ENCODE assay signal across 31 cellular contexts in genomic region chr10:132313865-132314264, GRCh38.
"Had no signal": no experiment of that assay in that cellular context is flagged by ENCODE, and none has a peak within 500 bp of the region (broad histone marks: within the 10 kb centered on the region; RNA-seq: fewer than 3 reads in every experiment).

No MANE protein-coding gene starts in this region.

- ATAC-seq: naive thymus-derived CD8-positive, alpha-beta T cell; natural killer cell treated with Interleukin-12 subunit alpha and Interleukin-12 subunit beta and Interleukin-15 and Interleukin-18, amount 100 ng/mL, for 72 hours; pancreas; psoas muscle; right cardiac atrium; right lobe of liver; stimulated activated memory B cell treated with anti-CD40 and anti-IgM and Interleukin-4, amounts not matched to agents 10 μg/mL and 1 μg/mL and 100 μg/mL, for 72 hours; stimulated activated naive CD8-positive, alpha-beta T cell treated with anti-CD3 and anti-CD28 coated beads, Interleukin-15, amount 100 ng/mL, for 72 hours; stimulated activated naive CD8-positive, alpha-beta T cell treated with anti-CD3 and anti-CD28 coated beads, Interleukin-15, Interleukin-2, amounts not matched to agents 100 U/mL and 50 U/mL, for 24 hours; upper lobe of right lung had no signal

- H3K4me1 Mint-ChIP-seq: stimulated activated memory B cell treated with anti-CD40 and anti-IgM and Interleukin-4, amounts not matched to agents 10 μg/mL and 1 μg/mL and 100 μg/mL, for 72 hours had no signal

- H3K27ac Mint-ChIP-seq: naive thymus-derived CD8-positive, alpha-beta T cell; natural killer cell treated with Interleukin-12 subunit alpha and Interleukin-12 subunit beta and Interleukin-15 and Interleukin-18, amount 100 ng/mL, for 72 hours; nephron progenitor cell; progenitor cell of endocrine pancreas; stimulated activated memory B cell treated with anti-CD40 and anti-IgM and Interleukin-4, amounts not matched to agents 10 μg/mL and 1 μg/mL and 100 μg/mL, for 72 hours; stimulated activated naive CD8-positive, alpha-beta T cell treated with anti-CD3 and anti-CD28 coated beads, Interleukin-15, amount 100 ng/mL, for 72 hours; type B pancreatic cell had no signal

- H3K4me1 ChIP-seq: uterus had no signal

- H3K36me3 Mint-ChIP-seq: naive thymus-derived CD8-positive, alpha-beta T cell; natural killer cell treated with Interleukin-12 subunit alpha and Interleukin-12 subunit beta and Interleukin-15 and Interleukin-18, amount 100 ng/mL, for 72 hours; stimulated activated memory B cell treated with anti-CD40 and anti-IgM and Interleukin-4, amounts not matched to agents 10 μg/mL and 1 μg/mL and 100 μg/mL, for 72 hours had no signal

- H3K27me3 Mint-ChIP-seq: naive thymus-derived CD8-positive, alpha-beta T cell; stimulated activated memory B cell treated with anti-CD40 and anti-IgM and Interleukin-4, amounts not matched to agents 10 μg/mL and 1 μg/mL and 100 μg/mL, for 72 hours had no signal

- H3K9me3 Mint-ChIP-seq: natural killer cell treated with Interleukin-12 subunit alpha and Interleukin-12 subunit beta and Interleukin-15 and Interleukin-18, amount 100 ng/mL, for 72 hours had no signal

- FAIRE-seq: pancreas had no signal

- H3K9me3 ChIP-seq: neutrophil, pancreas, psoas muscle, right lobe of liver, suprapubic skin, testis, tibial artery, transverse colon, upper lobe of right lung, uterus had no signal

- H3K4me2 ChIP-seq: smooth muscle cell had no signal

- H3K4me3 ChIP-seq: pancreas, psoas muscle, right lobe of liver, skin epidermis, smooth muscle cell, spleen, suprapubic skin, testis, tibial artery, transverse colon, upper lobe of right lung, uterus had no signal

- H3K27ac ChIP-seq: neutrophil, pancreas, psoas muscle, right lobe of liver, skin epidermis, spleen, suprapubic skin, testis, tibial artery, transverse colon, upper lobe of right lung, uterus had no signal

- DNase-seq: naive thymus-derived CD8-positive, alpha-beta T cell; nephron progenitor cell; nucleus accumbens; psoas muscle; right cardiac atrium; right lobe of liver; stimulated activated CD4-positive, alpha-beta T cell treated with anti-CD3 and anti-CD28 coated beads, Interleukin-12 subunit alpha, Interleukin-12 subunit beta, amount 100 ng/mL, for 4 hours; stimulated activated CD4-positive, alpha-beta T cell treated with anti-CD3 and anti-CD28 coated beads, Interleukin-1b, Interleukin-23, amount 100 ng/mL, for 48 hours; stimulated activated CD4-positive, alpha-beta T cell treated with anti-CD3 and anti-CD28 coated beads, Interleukin-4, amount 100 ng/mL, for 1 hour; stimulated activated CD4-positive, alpha-beta T cell treated with anti-CD3 and anti-CD28 coated beads, Interleukin-4, amount 100 ng/mL, for 4 hours; stimulated activated CD8-positive, alpha-beta memory T cell treated with anti-CD3 and anti-CD28 coated beads, Interleukin-4, amount 100 ng/mL, for 48 hours; stimulated activated naive CD4-positive, alpha-beta T cell; stimulated activated naive CD8-positive, alpha-beta T cell treated with anti-CD3 and anti-CD28 coated beads, Interleukin-15, amount 100 ng/mL, for 72 hours; stimulated activated naive CD8-positive, alpha-beta T cell treated with anti-CD3 and anti-CD28 coated beads, Interleukin-15, Interleukin-2, amounts not matched to agents 100 U/mL and 50 U/mL, for 24 hours; substantia nigra; testis; tibial artery; transverse colon; uterus had no signal

- H3K27me3 ChIP-seq: pancreas, right lobe of liver, suprapubic skin, testis, transverse colon, upper lobe of right lung, uterus had no signal

- H3K36me3 ChIP-seq: neutrophil, pancreas, right lobe of liver, spleen, suprapubic skin, tibial artery, transverse colon, upper lobe of right lung, uterus had no signal

- H3K4me3 Mint-ChIP-seq: naive thymus-derived CD8-positive, alpha-beta T cell; natural killer cell treated with Interleukin-12 subunit alpha and Interleukin-12 subunit beta and Interleukin-15 and Interleukin-18, amount 100 ng/mL, for 72 hours; nephron progenitor cell; neural crest cell; stimulated activated memory B cell treated with anti-CD40 and anti-IgM and Interleukin-4, amounts not matched to agents 10 μg/mL and 1 μg/mL and 100 μg/mL, for 72 hours; stimulated activated naive CD8-positive, alpha-beta T cell treated with anti-CD3 and anti-CD28 coated beads, Interleukin-15, amount 100 ng/mL, for 72 hours; type B pancreatic cell had no signal
